17 cellular contexts compared by ENCODE assay signal in the genomic region with DNA sequence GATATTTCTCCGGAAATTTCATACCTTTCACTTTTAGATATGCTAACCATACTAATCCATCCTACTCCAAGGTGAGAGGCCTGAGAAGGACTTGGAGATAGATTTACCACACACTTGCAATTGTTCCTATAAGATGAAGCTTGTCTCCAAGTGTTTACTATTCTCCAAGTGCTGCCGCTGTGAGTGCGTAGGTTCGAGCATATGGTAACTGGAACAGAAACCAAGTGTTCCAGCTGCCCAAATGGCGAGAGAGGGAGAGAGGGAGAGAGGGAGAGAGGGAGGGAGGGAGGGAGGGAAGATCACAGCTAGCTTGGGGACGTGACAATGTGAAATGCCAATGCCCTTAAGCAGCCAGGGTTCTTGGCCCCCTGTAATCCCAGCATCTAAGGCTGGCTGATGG. TPM values are rescaled to one million over a fixed set of nuclear protein-coding genes. Genes with fewer than 3 reads are reported as not detected.
A peak's percentile ranks its signal among the peaks of the same experiment; 100 is the strongest.
DNase-seq lines count a peak whose midpoint lies in the region; ATAC-seq and TF ChIP-seq lines count a peak whose summit lies in the region.
"Had no signal": no experiment of that assay in that cellular context is flagged by ENCODE, and none has a peak within 500 bp of the region (broad histone marks: within the 10 kb centered on the region; RNA-seq: fewer than 3 reads in every experiment).

No MANE protein-coding gene starts in this region.

- no peaks in the 10 kb centered on the region for H3K79me2 ChIP-seq in neural progenitor cell (ENCODE audit: low read depth)

- H3K27ac ChIP-seq in stomach (peak overlapping the region in 3 of 5 donors; percentile 50 to 76 (median 63)), neural progenitor cell (no peak overlapping the region)
- H3K27ac ChIP-seq: SK-N-MC had no signal

- no peak for TF ChIP-seq CTCF in glutamatergic neuron (IDR thresholded peaks at IDR 0.05; ENCODE audit: partially characterized antibody, unreplicated experiment)
- TF ChIP-seq CTCF in stomach (IDR thresholded peaks at IDR 0.05): no peak
- TF ChIP-seq CTCF in neural progenitor cell (IDR thresholded peaks at IDR 0.05): no peak

- intact Hi-C loops in stomach (cut with DNase I; ENCODE audit: low total_unique reads): no loop called here

- H3K9ac ChIP-seq in neural progenitor cell: no peak overlapping the region

- no peaks in the 10 kb centered on the region for H3K9me3 ChIP-seq in stomach
- no peaks in the 10 kb centered on the region for H3K9me3 ChIP-seq in neural progenitor cell (ENCODE audit: low read depth)
- H3K9me3 ChIP-seq: heart left ventricle had no signal

- TF ChIP-seq EP300 in stomach (IDR thresholded peaks at IDR 0.05): no peak

- H3K36me3 ChIP-seq in stomach (peaks cover 42 to 100% (median 92%) of the 10 kb centered on the region in 4 donors), neural progenitor cell (no peaks in the 10 kb centered on the region)

- no peak overlapping the region for H3K4me3 Mint-ChIP-seq in glutamatergic neuron (ENCODE audit: unreplicated experiment)
- H3K4me3 Mint-ChIP-seq in neural progenitor cell: no peak overlapping the region
- H3K4me3 Mint-ChIP-seq: activated CD4-positive, alpha-beta memory T cell treated with anti-CD3 and anti-CD28 coated beads, Interleukin-2, amount 10 ng/mL, durations not matched to agents 7 days and 5 days; IgD-negative memory B cell had no signal

- no peaks in the 10 kb centered on the region for H3K27me3 ChIP-seq in stomach
- H3K27me3 ChIP-seq in neural progenitor cell: no peaks in the 10 kb centered on the region
- H3K27me3 ChIP-seq: heart left ventricle had no signal

- ATAC-seq in HG03280 (IDR thresholded peaks at IDR 0.05; ENCODE audit: unreplicated experiment): no peak

- H3K27me3 Mint-ChIP-seq in glutamatergic neuron (ENCODE audit: unreplicated experiment) (peaks cover 8% of the 10 kb centered on the region), neural progenitor cell (ENCODE audit: insufficient read depth, low read depth) (peaks cover 6% of the 10 kb centered on the region)
- H3K27me3 Mint-ChIP-seq: activated CD4-positive, alpha-beta memory T cell treated with anti-CD3 and anti-CD28 coated beads, Interleukin-2, amount 10 ng/mL, durations not matched to agents 7 days and 5 days; IgD-negative memory B cell had no signal

- no peak overlapping the region for H3K4me2 ChIP-seq in neural progenitor cell

- H3K27ac Mint-ChIP-seq in glutamatergic neuron (ENCODE audit: unreplicated experiment) (peak overlapping the region; percentile 75), neural progenitor cell (no peak overlapping the region)
- H3K27ac Mint-ChIP-seq: activated CD4-positive, alpha-beta memory T cell treated with anti-CD3 and anti-CD28 coated beads, Interleukin-2, amount 10 ng/mL, durations not matched to agents 7 days and 5 days; IgD-negative memory B cell had no signal

- no peak for TF ChIP-seq POLR2A in stomach (IDR thresholded peaks at IDR 0.05)

- 60 to 81% (median 77%) methylated on average over 6 of the region's 6 CpGs for WGBS in stomach, 5 donors

- H3K4me1 ChIP-seq in stomach (peaks cover 40 to 66% (median 55%) of the 10 kb centered on the region in 4 donors), neural progenitor cell (peaks cover 6% of the 10 kb centered on the region)

- H3F3A ChIP-seq in neural progenitor cell (ENCODE audit: low read depth): no peaks in the 10 kb centered on the region

- H4K20me1 ChIP-seq in neural progenitor cell (ENCODE audit: low read depth): no peaks in the 10 kb centered on the region

- H3K4me1 Mint-ChIP-seq in glutamatergic neuron (ENCODE audit: low read depth, unreplicated experiment) (peaks cover 27% of the 10 kb centered on the region), neural progenitor cell (peaks cover 6% of the 10 kb centered on the region)
- H3K4me1 Mint-ChIP-seq: IgD-negative memory B cell had no signal

- no peak overlapping the region for H3K4me3 ChIP-seq in stomach
- no peak overlapping the region for H3K4me3 ChIP-seq in neural progenitor cell
- H3K4me3 ChIP-seq: heart left ventricle, SK-N-MC had no signal

- H3K36me3 Mint-ChIP-seq in glutamatergic neuron (ENCODE audit: unreplicated experiment) (no peaks in the 10 kb centered on the region), neural progenitor cell (peaks cover 30% of the 10 kb centered on the region)

- H3K9me3 Mint-ChIP-seq in glutamatergic neuron (ENCODE audit: unreplicated experiment): peaks cover 4% of the 10 kb centered on the region
- H3K9me3 Mint-ChIP-seq in neural progenitor cell: no peaks in the 10 kb centered on the region
- H3K9me3 Mint-ChIP-seq: activated CD4-positive, alpha-beta memory T cell treated with anti-CD3 and anti-CD28 coated beads, Interleukin-2, amount 10 ng/mL, durations not matched to agents 7 days and 5 days; IgD-negative memory B cell had no signal

- no peak overlapping the region for H2AFZ ChIP-seq in neural progenitor cell (replicated peaks)

- DNase-seq in DMS79 (lab: John Stamatoyannopoulos, UW): peak; percentile 50
- DNase-seq in NCI-H524 treated with DMSO at 0.1 percent for 48 hours (lab: John Stamatoyannopoulos, UW): peak; percentile 36
- DNase-seq in glutamatergic neuron: no peak
- no peak for DNase-seq in stomach
- no peak for DNase-seq in SW480 (ENCODE audit: low spot score)
- DNase-seq in neural progenitor cell (ENCODE audit: low spot score): no peak
- DNase-seq: activated CD4-positive, alpha-beta memory T cell treated with anti-CD3 and anti-CD28 coated beads, Interleukin-2, amount 10 ng/mL, durations not matched to agents 7 days and 5 days; activated naive CD4-positive, alpha-beta T cell treated with Interleukin-2 at 50 U/mL for 16 hours; activated T-cell treated with anti-CD3 and anti-CD28 coated beads, Interleukin-2, amount 50 U/mL, for 1 hour; AML-193; effector CD4-positive, alpha-beta T cell; NCI-H345; NK-92 treated with Interleukin-12 subunit alpha and Interleukin-12 subunit beta, amount 100 ng/mL, for 24 hours had no signal

RNA-seq across cellular contexts. Expression of a gene that starts 21.5 kb away (rescaled TPM):
- total RNA-seq in glutamatergic neuron (ENCODE audit: unreplicated experiment): 67.8 TPM
- 100 to 1,000 TPM in 1 of 5 donors, 10 to 100 TPM in 4; 39.7 to 129 (median 80.5) TPM for total RNA-seq in stomach
- 10 to 100 TPM; 53.5 to 75.3 (median 59.3) TPM for polyA plus RNA-seq in stomach
- 16.1 and 17.3 TPM in 2 replicates for total RNA-seq in neural progenitor cell (ENCODE audit: low replicate concordance)

RNA-seq across cellular contexts. Expression of a gene that starts 49.4 kb away (rescaled TPM):
- total RNA-seq in glutamatergic neuron (ENCODE audit: unreplicated experiment) (77.7 TPM), stomach (100 to 1,000 TPM in 1 of 5 donors, 10 to 100 TPM in 3, 1 to 10 TPM in 1; 2.0 to 136 (median 49.6) TPM), neural progenitor cell (ENCODE audit: low replicate concordance) (48.7 and 57.5 TPM in 2 replicates)
- 100 to 1,000 TPM; 248 to 307 (median 293) TPM for polyA plus RNA-seq in stomach

RNA-seq across cellular contexts. Expression of a gene that starts 49.7 kb away (rescaled TPM):
- 16.9 TPM for total RNA-seq in glutamatergic neuron (ENCODE audit: unreplicated experiment)
- 10 to 100 TPM in 2 of 5 donors, 1 to 10 TPM in 2, under 1 TPM in 1; 0.58 to 19.0 (median 5.3) TPM for total RNA-seq in stomach
- polyA plus RNA-seq in stomach: 10 to 100 TPM; 30.3 to 37.9 (median 37.7) TPM
- 20.8 and 26.7 TPM in 2 replicates for total RNA-seq in neural progenitor cell (ENCODE audit: low replicate concordance)

Comparison
In these comparisons a context has a peak if more than half of its experiments do, and no peak if none do; other contexts are left out.
1. DNase-seq: peak in DMS79 (single experiment) and NCI-H524 treated with DMSO at 0.1 percent for 48 hours (single experiment); none in glutamatergic neuron (single experiment), stomach (single experiment), SW480 (single experiment) and neural progenitor cell (single experiment).